In the genomic region with DNA sequence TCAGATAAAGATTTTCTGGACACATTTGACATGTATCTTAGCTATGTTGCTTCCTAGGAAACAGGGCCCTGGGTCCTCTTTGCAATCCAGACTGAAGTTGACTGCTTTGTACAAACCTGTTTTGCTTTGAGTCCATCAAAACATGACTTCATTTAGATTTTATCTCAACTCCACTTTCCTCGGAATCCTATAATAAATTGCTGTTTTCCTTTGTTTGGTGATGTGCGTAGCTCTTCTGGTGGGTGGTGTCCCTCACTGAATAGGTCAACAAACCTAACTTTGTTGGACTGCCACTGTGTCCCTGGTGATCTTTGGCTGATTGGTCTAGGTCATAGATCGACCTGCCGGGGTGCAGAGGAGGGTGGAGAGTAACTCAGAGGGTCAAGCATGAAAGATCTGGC, we compare ENCODE assay signal across 10 cellular contexts. TPM values are rescaled to one million over a fixed set of nuclear protein-coding genes. Genes with fewer than 3 reads are reported as not detected.
DNase-seq lines count a peak whose midpoint lies in the region; ATAC-seq and TF ChIP-seq lines count a peak whose summit lies in the region.
"Had no signal": no experiment of that assay in that cellular context is flagged by ENCODE, and none has a peak within 500 bp of the region (broad histone marks: within the 10 kb centered on the region; RNA-seq: fewer than 3 reads in every experiment).

No MANE protein-coding gene starts in this region.

- ATAC-seq in HG03469 (IDR thresholded peaks at IDR 0.05; ENCODE audit: unreplicated experiment) = no peak
- no peak for ATAC-seq in Right ventricle myocardium superior (ENCODE audit: poor library complexity)

- no peak overlapping the region for H4K8ac ChIP-seq in neuronal stem cell (ENCODE audit: low read depth, low read length)

- H3K79me1 ChIP-seq in neuronal stem cell (ENCODE audit: low read depth, low read length) = peaks cover 1% of the 10 kb centered on the region

- whole genome bisulfite sequencing in neuronal stem cell (ENCODE audit: extremely low coverage in 2 of 2, insufficient read length in 2 of 2, insufficient replicate concordance in 1 of 2), 2 donors = no CpG with 5 or more reads among the region's 4 CpGs

- no peaks in the 10 kb centered on the region for H4K20me1 ChIP-seq in BLaER1 treated with 17β-estradiol and CSF1 and Interleukin-3, amounts not matched to agents 10 nM and 100 nM
- no peaks in the 10 kb centered on the region for H4K20me1 ChIP-seq in MM.1S (ENCODE audit: insufficient read depth, low read length)

- H3K4me3 ChIP-seq in BLaER1 treated with 17β-estradiol and CSF1 and Interleukin-3, amounts not matched to agents 10 nM and 100 nM = no peak overlapping the region
- H3K4me3 ChIP-seq in MM.1S (ENCODE audit: low read length) (no peak overlapping the region), dorsolateral prefrontal cortex (peak overlapping the region in 26 of 59 donors; percentile 59 to 85 (median 73)), neuronal stem cell (ENCODE audit: low read length in 2 of 2) (no peak overlapping the region)

- no peak overlapping the region for H2BK12ac ChIP-seq in neuronal stem cell (ENCODE audit: low read length)

- H3K9me3 ChIP-seq in BLaER1 treated with 17β-estradiol and CSF1 and Interleukin-3, amounts not matched to agents 10 nM and 100 nM (replicated peaks in 1 of 11) = no peaks in the 10 kb centered on the region
- H3K9me3 ChIP-seq in MM.1S (replicated peaks; ENCODE audit: insufficient read depth, low read length) = no peaks in the 10 kb centered on the region
- H3K9me3 ChIP-seq in neuronal stem cell (replicated peaks in 1 of 2; ENCODE audit: control insufficient read depth in 2 of 2, insufficient read depth in 1 of 2, low read depth in 1 of 2, low read length in 2 of 2) = no peaks in the 10 kb centered on the region

- no peak overlapping the region for H2BK120ac ChIP-seq in neuronal stem cell (ENCODE audit: low read depth, low read length)

- peak overlapping the region; percentile 72 to 98 (median 88); a peak in 21 of 22 replicates for H3K4me2 ChIP-seq in BLaER1 treated with 17β-estradiol and CSF1 and Interleukin-3, amounts not matched to agents 10 nM and 100 nM
- H3K4me2 ChIP-seq in MM.1S (ENCODE audit: low read depth, low read length) (peak overlapping the region; percentile 78; the same call in 1 of the 2 replicates), neuronal stem cell (ENCODE audit: insufficient read depth, low read length, poor library complexity, severe bottlenecking) (no peak overlapping the region)

- H3K27me3 Mint-ChIP-seq in nephron progenitor cell (ENCODE audit: low read depth, poor library complexity) = peaks cover 28% of the 10 kb centered on the region

- peaks cover 25% of the 10 kb centered on the region for H3F3A ChIP-seq in MM.1S (ENCODE audit: insufficient read depth, low read length)

- no peak overlapping the region for H3K23ac ChIP-seq in neuronal stem cell (ENCODE audit: low read depth, low read length, poor library complexity)

- H3K4me3 Mint-ChIP-seq in nephron progenitor cell = peak overlapping the region; percentile 9

- H3K36me3 ChIP-seq in BLaER1 treated with 17β-estradiol and CSF1 and Interleukin-3, amounts not matched to agents 10 nM and 100 nM = peaks cover 0 to 9% (median 0%) of the 10 kb centered on the region in 11 experiments; a peak in 4 of 22 replicates
- H3K36me3 ChIP-seq in MM.1S (replicated peaks; ENCODE audit: insufficient read depth, low read length) (no peaks in the 10 kb centered on the region), neuronal stem cell (replicated peaks in 1 of 2; ENCODE audit: control insufficient read depth in 2 of 2, insufficient read depth in 2 of 2, low read length in 2 of 2) (no peaks in the 10 kb centered on the region)

- no peaks in the 10 kb centered on the region for H3K9me3 Mint-ChIP-seq in nephron progenitor cell
- H3K9me3 Mint-ChIP-seq: HFFc6 had no signal

- peak overlapping the region; percentile 62 for H3K27ac Mint-ChIP-seq in nephron progenitor cell
- H3K27ac Mint-ChIP-seq: HFFc6 had no signal

- intact Hi-C loops in dorsolateral prefrontal cortex (cut with DNase I) = loop anchor here (2.0 to 5.0 kb wide), 3 partner anchors 40 to 79 kb away; partner anchors contain the start of gene P2RX4 (in 1 of the 2)
- intact Hi-C loops in Right ventricle myocardium superior (cut with DNase I) = no loop called here

- H3K14ac ChIP-seq in neuronal stem cell (ENCODE audit: low read length) = no peak overlapping the region

- H2AFZ ChIP-seq in MM.1S (ENCODE audit: low read length) (no peak overlapping the region), neuronal stem cell (ENCODE audit: low read length) (no peak overlapping the region)

- no peak overlapping the region for H2BK5ac ChIP-seq in neuronal stem cell (ENCODE audit: low read length)

- DNase-seq in MM.1S (no peak), dorsolateral prefrontal cortex (no peak), nephron progenitor cell (no peak), Right ventricle myocardium superior (no peak), neuronal stem cell (ENCODE audit: low spot score) (no peak), NCI-H345 treated with DMSO at 0.1 percent for 48 hours (lab: John Stamatoyannopoulos, UW; ENCODE audit: unreplicated experiment) (no peak)
- DNase-seq: NCI-H1930 had no signal

- H3K4ac ChIP-seq in neuronal stem cell (ENCODE audit: low read length) = no peak overlapping the region

- no peak for TF ChIP-seq CTCF in MM.1S (IDR thresholded peaks at IDR 0.05; ENCODE audit: low read length)
- TF ChIP-seq CTCF in dorsolateral prefrontal cortex (IDR thresholded peaks at IDR 0.05 in 54 of 56, conservative IDR thresholded peaks at IDR 0.05 in 2 of 56; ENCODE audit: low read depth in 1 of 56, partially characterized antibody in 56 of 56) = no peak
- no peak for TF ChIP-seq CTCF in nephron progenitor cell (IDR thresholded peaks at IDR 0.05)

- peak overlapping the region in 10 of 11 experiments; percentile 69 to 98 (median 91); a peak in 18 of 22 replicates for H3K27ac ChIP-seq in BLaER1 treated with 17β-estradiol and CSF1 and Interleukin-3, amounts not matched to agents 10 nM and 100 nM
- peak overlapping the region; percentile 87; the same call in 1 of the 2 replicates for H3K27ac ChIP-seq in MM.1S (ENCODE audit: low read length)
- peak overlapping the region; percentile 88 to 99 (median 97) for H3K27ac ChIP-seq in dorsolateral prefrontal cortex
- H3K27ac ChIP-seq in neuronal stem cell (replicated peaks; ENCODE audit: low read length) = no peak overlapping the region

- H2BK15ac ChIP-seq in neuronal stem cell (ENCODE audit: low read length) = no peak overlapping the region

- no peak overlapping the region for H4K91ac ChIP-seq in neuronal stem cell (ENCODE audit: low read depth, low read length, poor library complexity)

- H3K27me3 ChIP-seq in BLaER1 treated with 17β-estradiol and CSF1 and Interleukin-3, amounts not matched to agents 10 nM and 100 nM = no peaks in the 10 kb centered on the region
- H3K27me3 ChIP-seq in MM.1S (replicated peaks; ENCODE audit: insufficient read depth, low read length) (no peaks in the 10 kb centered on the region), dorsolateral prefrontal cortex (no peaks in the 10 kb centered on the region), neuronal stem cell (ENCODE audit: control insufficient read depth in 3 of 3, insufficient read depth in 3 of 3, low read depth in 1 of 3, low read length in 3 of 3) (peaks cover 0 to 29% (median 0%) of the 10 kb centered on the region in 3 experiments)

- no peaks in the 10 kb centered on the region for H3K9me2 ChIP-seq in MM.1S (replicated peaks; ENCODE audit: insufficient read depth, low read length)

- peaks cover 73 to 82% (median 78%) of the 10 kb centered on the region in 10 experiments for H3K4me1 ChIP-seq in BLaER1 treated with 17β-estradiol and CSF1 and Interleukin-3, amounts not matched to agents 10 nM and 100 nM
- H3K4me1 ChIP-seq in MM.1S (ENCODE audit: low read length) (peaks cover 39% of the 10 kb centered on the region), neuronal stem cell (ENCODE audit: control insufficient read depth in 2 of 2, insufficient read depth in 1 of 2, low read depth in 1 of 2, low read length in 2 of 2) (peaks cover 4 to 7% of the 10 kb centered on the region in 2 donors)

- H2AK5ac ChIP-seq in neuronal stem cell (ENCODE audit: low read depth, low read length) = no peak overlapping the region

- no peak overlapping the region for H3K18ac ChIP-seq in neuronal stem cell (ENCODE audit: low read length)

- peaks cover 44% of the 10 kb centered on the region for H3K4me1 Mint-ChIP-seq in nephron progenitor cell

- peaks cover 20% of the 10 kb centered on the region for H3K79me2 ChIP-seq in MM.1S (ENCODE audit: low read length)

- H3K36me3 Mint-ChIP-seq in nephron progenitor cell (ENCODE audit: low read depth) = no peaks in the 10 kb centered on the region

- peak overlapping the region in 5 of 11 experiments; percentile 34 to 87 (median 81); a peak in 9 of 22 replicates for H3K9ac ChIP-seq in BLaER1 treated with 17β-estradiol and CSF1 and Interleukin-3, amounts not matched to agents 10 nM and 100 nM
- H3K9ac ChIP-seq in MM.1S (ENCODE audit: low read length) = no peak overlapping the region
- no peak overlapping the region for H3K9ac ChIP-seq in neuronal stem cell (ENCODE audit: low read depth, low read length, poor library complexity)

RNA-seq across cellular contexts. Expression of gene P2RX7, which starts 0.7 kb away (rescaled TPM):
- total RNA-seq in dorsolateral prefrontal cortex (100 to 1,000 TPM in 20 of 120 experiments, 10 to 100 TPM in 100; 21.6 to 148 (median 62.3) TPM), Right ventricle myocardium superior (1.7 TPM)
- 0.20 TPM for polyA plus RNA-seq in neuronal stem cell (2013, experiment 1 of 2)
- polyA plus RNA-seq in neuronal stem cell (2013, experiment 2 of 2) = 0.37 TPM
